8 cellular contexts compared by ENCODE assay signal in genomic region chr6:27892596-27893058, GRCh38. TPM values are rescaled to one million over a fixed set of nuclear protein-coding genes. Genes with fewer than 3 reads are reported as not detected.
A peak's percentile ranks its signal among the peaks of the same experiment; 100 is the strongest.
DNase-seq lines count a peak whose midpoint lies in the region; ATAC-seq, FAIRE-seq and TF ChIP-seq lines count a peak whose summit lies in the region.

No MANE protein-coding gene starts in this region.

- peaks cover 39% of the 10 kb centered on the region for H3K79me2 ChIP-seq in GM12878 (ENCODE audit: control insufficient read depth, insufficient read depth, low read length)

- under 1% methylated on average over 23 of the region's 27 CpGs for WGBS in GM12878 (ENCODE audit: insufficient coverage, insufficient replicate concordance, low lambda C conversion rate, missing lambda C conversion rate)
- WGBS in lung, 2 donors: 1 to 2% methylated on average over 27 of the region's 27 CpGs

- peaks cover 12% of the 10 kb centered on the region; the same call in 1 of the 2 replicates for H3K4me1 ChIP-seq in GM12878 (ENCODE audit: control insufficient read depth, insufficient read depth, low read length)
- peaks cover 0 to 16% of the 10 kb centered on the region in 2 donors for H3K4me1 ChIP-seq in lung (ENCODE audit: control insufficient read depth in 2 of 2, insufficient read depth in 2 of 2, low read length in 2 of 2)

- TSS peak; percentile 97 for BruUV-seq in GM12878 (replicated peaks; lab: Mats Ljungman, UMichigan)

- no peak for TF ChIP-seq RAD21 in GM12878 (IDR thresholded peaks at IDR 0.05; ENCODE audit: insufficient read depth, low read depth, low read length)

- H3K9ac ChIP-seq in GM12878 (ENCODE audit: control insufficient read depth, insufficient read depth, low read length): peak overlapping the region; percentile 88

- TF ChIP-seq POLR2A in GM12878 (IDR thresholded peaks at IDR 0.05; ENCODE audit: low read depth, low read length): 0 out of 2 replicates have a peak, but pooled peaks have one; percentile 85

- no peaks in the 10 kb centered on the region for H3K27me3 ChIP-seq in GM12878 (replicated peaks in 1 of 2; ENCODE audit: control insufficient read depth in 2 of 2, insufficient read depth in 2 of 2, low read length in 1 of 2)
- no peaks in the 10 kb centered on the region for H3K27me3 ChIP-seq in lung (ENCODE audit: control insufficient read depth, insufficient read depth)

- intact Hi-C loops in GM12878 (cut with micrococcal nuclease; ENCODE audit: unreplicated experiment) (loop anchor here (1.0 to 10.0 kb wide), 11 partner anchors 54 to 1866 kb away; partner anchors contain the start of gene ZNF184), sciatic nerve (cut with DNase I) (loop anchor here (10.0 kb wide), 1 partner anchor 708 kb away; no protein-coding TSS in a partner anchor)

- H3K36me3 ChIP-seq in GM12878 (ENCODE audit: control insufficient read depth in 2 of 2, insufficient read depth in 2 of 2, low read length in 1 of 2) (no peaks in the 10 kb centered on the region), lung (ENCODE audit: control insufficient read depth in 2 of 2, insufficient read depth in 2 of 2, low read length in 2 of 2) (no peaks in the 10 kb centered on the region)

- TF ChIP-seq CTCF in GM12878 (IDR thresholded peaks at IDR 0.05 in 2 of 3, conservative IDR thresholded peaks at IDR 0.05 in 1 of 3; ENCODE audit: control insufficient read depth in 2 of 3, extremely low read depth in 1 of 3, insufficient read depth in 1 of 3, low read depth in 3 of 3, low read length in 3 of 3) (no peak), lung (IDR thresholded peaks at IDR 0.05; ENCODE audit: control extremely low read depth, extremely low read depth) (no peak)

- H3K4me3 ChIP-seq in GM12878 (peak overlapping the region; percentile 85), lung (peak overlapping the region; percentile 58)

- FAIRE-seq in GM12878 (lab: Jason Lieb, UNC): no peak

- in situ Hi-C loops in GM12878 (cut with MboI): loop anchor here (5.0 to 10.0 kb wide), 5 partner anchors 55 to 1860 kb away; partner anchors contain the start of gene ZNF184

- no peaks in the 10 kb centered on the region for H4K20me1 ChIP-seq in GM12878 (ENCODE audit: control insufficient read depth, insufficient read depth)

- no peak overlapping the region for H2AFZ ChIP-seq in GM12878 (ENCODE audit: control insufficient read depth, low read depth, low read length)

- CTCF ChIA-PET in HEK293T (lab: Yijun Ruan, JAX): interaction anchor here (0.7 to 1.7 kb wide), 4 partner anchors 21 to 1861 kb away, joined by 3 to 4 read pairs (median 4); a partner anchor contains a TSS
- CTCF ChIA-PET in GM12878 (lab: Yijun Ruan, JAX): interaction anchor here (0.7 to 6.2 kb wide), 8 partner anchors 9 to 1783 kb away, joined by 3 to 168 read pairs (median 6); a partner anchor contains a TSS

- TF ChIP-seq EP300 in GM12878 (IDR thresholded peaks at IDR 0.05; ENCODE audit: borderline replicate concordance in 1 of 2, control insufficient read depth in 1 of 2, low read depth in 2 of 2, low read length in 2 of 2): no peak

- RAD21 ChIA-PET in GM12878 (lab: Charles Lee; ENCODE audit: unreplicated experiment): interaction anchor here (0.7 to 7.7 kb wide), 19 partner anchors 9 to 765 kb away, joined by 3 to 141 read pairs (median 6); a partner anchor contains a TSS

- H3K27ac ChIP-seq in GM12878 (ENCODE audit: control insufficient read depth, insufficient read depth) (peak overlapping the region; percentile 90), lung (ENCODE audit: low read depth in 1 of 2, low read length in 1 of 2) (peak overlapping the region; percentile 36 to 89)

- POLR2A ChIA-PET in HEK293T (lab: Yijun Ruan, JAX): interaction anchor here (0.6 to 6.2 kb wide), 83 partner anchors 9 to 1872 kb away, joined by 3 to 422 read pairs (median 4); partner anchors contain the start of genes OR2B2, ZKSCAN4, ZKSCAN8 and ZNF184
- POLR2A ChIA-PET in GM12878 (lab: Charles Lee): interaction anchor here (0.9 to 7.9 kb wide), 23 partner anchors 9 to 1870 kb away, joined by 3 to 125 read pairs (median 5); a partner anchor contains a TSS

- peak overlapping the region; percentile 89 for H3K4me2 ChIP-seq in GM12878 (ENCODE audit: control insufficient read depth, insufficient read depth)

- DNase-seq in A172 (ENCODE audit: low spot score): peak; percentile 22
- DNase-seq in HEK293T (ENCODE audit: extremely low spot score): no peak
- no peak for DNase-seq in GM12878 (ENCODE audit: low read depth, low spot score)
- DNase-seq in lung (ENCODE audit: low spot score): no peak
- no peak for DNase-seq in sciatic nerve (ENCODE audit: low spot score)
- DNase-seq in hypothalamus (lab: John Stamatoyannopoulos, UW): no peak
- DNase-seq in stimulated activated naive CD4-positive, alpha-beta T cell treated with Interleukin-2 at 50 U/mL for 16 hours (lab: John Stamatoyannopoulos, UW): no peak
- DNase-seq in NCI-H82 (lab: John Stamatoyannopoulos, UW): no peak

- H3K9me3 ChIP-seq in GM12878 (replicated peaks; ENCODE audit: control insufficient read depth, insufficient read depth, low read length) (no peaks in the 10 kb centered on the region), lung (ENCODE audit: control insufficient read depth in 2 of 2, insufficient read depth in 1 of 2, low read length in 1 of 2) (peaks cover 0 to 2% of the 10 kb centered on the region in 2 donors)

- peak; percentile 0 for ATAC-seq in GM12878
- no peak for ATAC-seq in lung (ENCODE audit: insufficient read depth, low FRiP score)
- ATAC-seq in sciatic nerve: no peak

- SMC1A ChIA-PET in GM12878 (lab: Charles Lee; ENCODE audit: uncharacterized antibody, unreplicated experiment): interaction anchor here (1.0 to 8.0 kb wide), 13 partner anchors 19 to 749 kb away, joined by 3 to 160 read pairs (median 6); a partner anchor contains a TSS

TF ChIP-seq in HEK293T, 16 proteins besides CTCF, POLR2A, EP300 and RAD21:
- TF ChIP-seq BHLHE40 (IDR thresholded peaks at IDR 0.05; ENCODE audit: borderline replicate concordance): no peak
- TF ChIP-seq L3MBTL2 (conservative IDR thresholded peaks at IDR 0.05): peak; percentile 8; the same call in 1 of the 2 replicates

TF ChIP-seq in GM12878, 131 proteins besides CTCF, POLR2A, EP300 and RAD21 (continues in another document):
- TF ChIP-seq MTA3 (IDR thresholded peaks at IDR 0.05; ENCODE audit: borderline replicate concordance, low read length) (peak; percentile 54; the same call in 1 of the 2 replicates), WRNIP1 (IDR thresholded peaks at IDR 0.05; ENCODE audit: borderline replicate concordance, low read depth, low read length) (no peak), ZBTB33 (IDR thresholded peaks at IDR 0.05) (no peak), RBBP5 (conservative IDR thresholded peaks at IDR 0.05) (no peak), POLR2AphosphoS5 (IDR thresholded peaks at IDR 0.05; ENCODE audit: low read length) (peak; percentile 10; the same call in 1 of the 2 replicates)

RNA-seq across cellular contexts. Expression of gene OR2B2, which starts 19.6 kb away (rescaled TPM):
- total RNA-seq in A172 (2014; rRNA removed; shearing (Covaris generic)): not detected in 2 replicates
- total RNA-seq in GM12878 (2013; cell fraction: nucleolus; rRNA removed): not detected in 2 replicates
- total RNA-seq in GM12878 (2014; rRNA removed) (not detected in 2 replicates), GM12878 (2014; rRNA removed; fragmentation: Illumina TruSeq; extraction: Trizol) (not detected in 2 replicates), GM12878 (2021) (not detected in 2 replicates), lung (not detected), sciatic nerve (not detected)
- not detected for polyA plus RNA-seq in GM12878 (2011; ENCODE audit: low read depth)
- polyA plus RNA-seq in GM12878 (2011; rRNA removed) (not detected in 2 replicates), GM12878 (2014; fragmentation: Illumina TruSeq; extraction: Trizol) (not detected in 2 replicates), GM12878 (2014; fragmentation: Nextera tagmentation; extraction: Ambion mirVana) (not detected), GM12878 (2014; rRNA removed) (not detected in 2 replicates), GM12878 (2016; fragmentation: Nextera tagmentation; extraction: Ambion mirVana) (not detected), lung (not detected)
- polyA plus RNA-seq in GM12878 (2011; cell fraction: cytosol; rRNA removed): not detected in 2 replicates
- not detected in 2 replicates for polyA plus RNA-seq in GM12878 (2011; cell fraction: nucleus; rRNA removed)
- polyA plus RNA-seq in GM12878 (2012): not detected in 2 replicates
- polyA minus RNA-seq in GM12878 (2011; rRNA and poly(A)+ RNA removed): not detected in 2 replicates
- polyA minus RNA-seq in GM12878 (2011; cell fraction: cytosol; rRNA and poly(A)+ RNA removed): not detected in 2 replicates
- polyA minus RNA-seq in GM12878 (2011; cell fraction: nucleus; rRNA and poly(A)+ RNA removed): not detected in 2 replicates
